ENCODE assay signal across 16 cellular contexts in genomic region chr3:134300520-134300919, GRCh38. TPM values are rescaled to one million over a fixed set of nuclear protein-coding genes. Genes with fewer than 3 reads are reported as not detected.
A peak's percentile ranks its signal among the peaks of the same experiment; 100 is the strongest.
DNase-seq lines count a peak whose midpoint lies in the region; ATAC-seq and TF ChIP-seq lines count a peak whose summit lies in the region.
"Had no signal": no experiment of that assay in that cellular context is flagged by ENCODE, and none has a peak within 500 bp of the region (broad histone marks: within the 10 kb centered on the region; RNA-seq: fewer than 3 reads in every experiment).

No MANE protein-coding gene starts in this region.

- ATAC-seq in HG03521 (IDR thresholded peaks at IDR 0.05; ENCODE audit: unreplicated experiment) = no peak
- no peak for ATAC-seq in GM18519 (IDR thresholded peaks at IDR 0.05; ENCODE audit: low FRiP score, unreplicated experiment)

- DNase-seq in GM03348 (ENCODE audit: low spot score) (peak; percentile 14), LHCN-M2 (ENCODE audit: low read depth) (peak; percentile 15), choroid plexus epithelial cell (ENCODE audit: low read depth) (no peak), myocyte (ENCODE audit: low read depth) (peak; percentile 17), mucosa of gallbladder (ENCODE audit: low spot score) (no peak)
- no peak for DNase-seq in stimulated activated CD4-positive, alpha-beta T cell treated with anti-CD3 and anti-CD28 coated beads, Interleukin-1b, Interleukin-23, amount 100 ng/mL, for 48 hours
- DNase-seq: activated CD4-positive, alpha-beta T cell treated with anti-CD3 and anti-CD28 coated beads for 4 hours; effector CD8-positive, alpha-beta T cell; NCI-H1105 treated with DMSO at 0.1 percent for 48 hours; NCI-H69; nucleus accumbens; stimulated activated CD4-positive, alpha-beta T cell treated with anti-CD3 and anti-CD28 coated beads, Interleukin-12 subunit alpha, Interleukin-12 subunit beta, amount 100 ng/mL, for 4 hours; transverse colon had no signal

- TF ChIP-seq CTCF in choroid plexus epithelial cell (conservative IDR thresholded peaks at IDR 0.05; ENCODE audit: low read depth, low read length) = peak; percentile 38

- H3K4me3 ChIP-seq in choroid plexus epithelial cell (ENCODE audit: low read depth, low read length) = no peak overlapping the region
- H3K4me3 ChIP-seq: ascending aorta, transverse colon had no signal

RNA-seq across cellular contexts. Expression of gene RYK, which starts 49.9 kb away (rescaled TPM):
- 54.3 and 57.3 TPM in 2 replicates for total RNA-seq in LHCN-M2 (2014; rRNA removed)
- 21.9 TPM for polyA plus RNA-seq in LHCN-M2 (2012)
- total RNA-seq in myocyte = 47.3 and 51.0 TPM in 2 replicates
- 32.2 TPM for polyA plus RNA-seq in myocyte (2012)
- total RNA-seq in mucosa of gallbladder = 43.7 TPM

Comparison
In these comparisons a context has a peak if more than half of its experiments do, and no peak if none do; other contexts are left out.
1. DNase-seq: peak in GM03348 (single experiment), LHCN-M2 (single experiment) and myocyte (single experiment); none in choroid plexus epithelial cell (single experiment), mucosa of gallbladder (single experiment) and stimulated activated CD4-positive, alpha-beta T cell treated with anti-CD3 and anti-CD28 coated beads, Interleukin-1b, Interleukin-23, amount 100 ng/mL, for 48 hours (single experiment).